In the genomic region with DNA sequence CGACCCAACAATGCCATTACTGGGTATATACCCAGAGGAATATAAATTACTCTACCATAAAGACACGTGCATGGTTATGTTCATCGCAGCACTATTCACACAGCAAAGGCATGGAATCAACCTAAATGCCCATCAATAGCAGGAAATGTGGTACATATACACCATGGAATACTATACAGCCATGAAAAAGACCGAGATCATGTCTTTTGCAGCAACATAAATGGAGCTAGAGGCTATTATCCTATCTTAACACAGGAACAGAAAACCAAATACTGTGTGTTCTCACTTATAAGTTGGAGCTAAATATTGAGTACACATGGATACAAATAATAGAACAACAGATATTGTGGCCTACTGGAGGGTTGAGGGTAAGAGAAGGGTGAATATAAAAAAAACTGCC, we compare ENCODE assay signal across 10 cellular contexts. TPM values are rescaled to one million over a fixed set of nuclear protein-coding genes. Genes with fewer than 3 reads are reported as not detected.
"Had no signal": no experiment of that assay in that cellular context is flagged by ENCODE, and none has a peak within 500 bp of the region (broad histone marks: within the 10 kb centered on the region; RNA-seq: fewer than 3 reads in every experiment).

No MANE protein-coding gene starts in this region.

- H3K4me1 Mint-ChIP-seq: GM23338, H9, IgD-negative memory B cell had no signal

- ATAC-seq: GM23338 had no signal

- H3K9me3 Mint-ChIP-seq: GM23338, H9, HFFc6 had no signal

- H3K4me3 Mint-ChIP-seq: GM23338, H9, HFFc6, IgD-negative memory B cell had no signal

- H3K27ac Mint-ChIP-seq: GM23338, H9, HFFc6, IgD-negative memory B cell had no signal

- H2AFZ ChIP-seq: GM23338 had no signal

- H3K4me3 ChIP-seq: GM23338 had no signal

- DNase-seq: H9, HCEC 1CT, HFFc6, Kasumi-1, KG1 had no signal

- H3K36me3 Mint-ChIP-seq: IgD-negative memory B cell had no signal

- H3K4me2 ChIP-seq: GM23338 had no signal

- FAIRE-seq: HTR-8/SVneo had no signal

RNA-seq across cellular contexts. Expression of gene OR2D2, which starts 3.5 kb away (rescaled TPM):
- total RNA-seq: H4, HFFc6, HT-29 had no signal
- polyA plus RNA-seq: IgD-negative memory B cell had no signal

RNA-seq across cellular contexts. Expression of gene OR10A4, which starts 12.4 kb away (rescaled TPM):
- total RNA-seq: GM23338, H4, H9, HFFc6, HT-29 had no signal
- polyA plus RNA-seq: IgD-negative memory B cell had no signal

RNA-seq across cellular contexts. Expression of gene OR10A2, which starts 26.0 kb away (rescaled TPM):
- total RNA-seq: GM23338, H4, H9, HFFc6, HT-29 had no signal
- polyA plus RNA-seq: IgD-negative memory B cell had no signal

RNA-seq across cellular contexts. Expression of gene OR2D3, which starts 32.0 kb away (rescaled TPM):
- total RNA-seq: GM23338, H4, H9, HFFc6, HT-29 had no signal
- polyA plus RNA-seq: IgD-negative memory B cell had no signal
